2 cellular contexts compared by ENCODE assay signal in genomic region chr18:49794740-49795139, GRCh38.
A peak's percentile ranks its signal among the peaks of the same experiment; 100 is the strongest.
TF ChIP-seq lines count a peak whose summit lies in the region.

No MANE protein-coding gene starts in this region.

TF ChIP-seq in liver, 16 proteins besides CTCF, POLR2A, EP300 and RAD21:
- TF ChIP-seq NR2F2 (IDR thresholded peaks at IDR 0.05) (no peak), RXRA (IDR thresholded peaks at IDR 0.05) (peak in 1 of 2 donors; percentile 25), HNF4A (conservative IDR thresholded peaks at IDR 0.05) (peak; percentile 17 to 42)

TF ChIP-seq in HepG2, 621 proteins besides CTCF, POLR2A, EP300 and RAD21:
- no peak for TF ChIP-seq ZKSCAN5 (CRISPR knock-in tag; IDR thresholded peaks at IDR 0.05)
- no peak for TF ChIP-seq DMTF1 (CRISPR knock-in tag; IDR thresholded peaks at IDR 0.05)
- no peak for TF ChIP-seq ZNF24 (IDR thresholded peaks at IDR 0.05)
- TF ChIP-seq RNF2 (conservative IDR thresholded peaks at IDR 0.05; ENCODE audit: low read depth): no peak
- TF ChIP-seq, protein P1, sequence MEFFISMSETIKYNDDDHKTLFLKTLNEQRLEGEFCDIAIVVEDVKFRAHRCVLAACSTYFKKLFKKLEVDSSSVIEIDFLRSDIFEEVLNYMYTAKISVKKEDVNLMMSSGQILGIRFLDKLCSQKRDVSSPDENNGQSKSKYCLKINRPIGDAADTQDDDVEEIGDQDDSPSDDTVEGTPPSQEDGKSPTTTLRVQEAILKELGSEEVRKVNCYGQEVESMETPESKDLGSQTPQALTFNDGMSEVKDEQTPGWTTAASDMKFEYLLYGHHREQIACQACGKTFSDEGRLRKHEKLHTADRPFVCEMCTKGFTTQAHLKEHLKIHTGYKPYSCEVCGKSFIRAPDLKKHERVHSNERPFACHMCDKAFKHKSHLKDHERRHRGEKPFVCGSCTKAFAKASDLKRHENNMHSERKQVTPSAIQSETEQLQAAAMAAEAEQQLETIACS (CRISPR knock-in tag; IDR thresholded peaks at IDR 0.05): no peak
- no peak for TF ChIP-seq ZSCAN9 (CRISPR knock-in tag; IDR thresholded peaks at IDR 0.05; ENCODE audit: borderline replicate concordance)
- no peak for TF ChIP-seq TSC22D2 (CRISPR knock-in tag; IDR thresholded peaks at IDR 0.05; ENCODE audit: borderline replicate concordance)
- TF ChIP-seq PATZ1 (CRISPR knock-in tag; IDR thresholded peaks at IDR 0.05): no peak
- no peak for TF ChIP-seq MXI1 (IDR thresholded peaks at IDR 0.05; ENCODE audit: borderline replicate concordance, low read depth, low read length)
- no peak for TF ChIP-seq NBN (conservative IDR thresholded peaks at IDR 0.05)
- no peak for TF ChIP-seq LCORL (IDR thresholded peaks at IDR 0.05)
- TF ChIP-seq LCORL (CRISPR knock-in tag; IDR thresholded peaks at IDR 0.05): no peak
- TF ChIP-seq TCF7L2 (IDR thresholded peaks at IDR 0.05; ENCODE audit: low read depth, low read length): no peak
- TF ChIP-seq, protein P2, sequence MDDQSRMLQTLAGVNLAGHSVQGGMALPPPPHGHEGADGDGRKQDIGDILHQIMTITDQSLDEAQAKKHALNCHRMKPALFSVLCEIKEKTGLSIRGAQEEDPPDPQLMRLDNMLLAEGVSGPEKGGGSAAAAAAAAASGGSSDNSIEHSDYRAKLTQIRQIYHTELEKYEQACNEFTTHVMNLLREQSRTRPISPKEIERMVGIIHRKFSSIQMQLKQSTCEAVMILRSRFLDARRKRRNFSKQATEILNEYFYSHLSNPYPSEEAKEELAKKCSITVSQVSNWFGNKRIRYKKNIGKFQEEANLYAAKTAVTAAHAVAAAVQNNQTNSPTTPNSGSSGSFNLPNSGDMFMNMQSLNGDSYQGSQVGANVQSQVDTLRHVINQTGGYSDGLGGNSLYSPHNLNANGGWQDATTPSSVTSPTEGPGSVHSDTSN (CRISPR knock-in tag; IDR thresholded peaks at IDR 0.05; ENCODE audit: borderline replicate concordance): no peak
- no peak for TF ChIP-seq ZNF710 (CRISPR knock-in tag; IDR thresholded peaks at IDR 0.05; ENCODE audit: borderline replicate concordance)
- TF ChIP-seq, protein P3, sequence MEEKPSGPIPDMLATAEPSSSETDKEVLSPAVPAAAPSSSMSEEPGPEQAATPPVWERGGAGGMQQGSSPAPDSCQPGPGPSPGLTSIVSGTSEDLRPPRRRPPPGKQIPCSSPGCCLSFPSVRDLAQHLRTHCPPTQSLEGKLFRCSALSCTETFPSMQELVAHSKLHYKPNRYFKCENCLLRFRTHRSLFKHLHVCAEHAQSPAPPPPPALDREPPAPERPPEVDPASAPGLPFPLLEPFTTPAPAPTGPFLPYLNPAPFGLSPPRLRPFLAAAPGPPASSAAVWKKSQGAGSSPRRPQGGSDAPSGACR (CRISPR knock-in tag; IDR thresholded peaks at IDR 0.05): no peak
- TF ChIP-seq ZNF460 (CRISPR knock-in tag; IDR thresholded peaks at IDR 0.05; ENCODE audit: borderline replicate concordance): no peak
- no peak for TF ChIP-seq MTA3 (CRISPR knock-in tag; IDR thresholded peaks at IDR 0.05)
- no peak for TF ChIP-seq KLF11 (CRISPR knock-in tag; IDR thresholded peaks at IDR 0.05)
- TF ChIP-seq ATF3 (CRISPR knock-in tag; IDR thresholded peaks at IDR 0.05): no peak
